8 cellular contexts compared by ENCODE assay signal in the genomic region with DNA sequence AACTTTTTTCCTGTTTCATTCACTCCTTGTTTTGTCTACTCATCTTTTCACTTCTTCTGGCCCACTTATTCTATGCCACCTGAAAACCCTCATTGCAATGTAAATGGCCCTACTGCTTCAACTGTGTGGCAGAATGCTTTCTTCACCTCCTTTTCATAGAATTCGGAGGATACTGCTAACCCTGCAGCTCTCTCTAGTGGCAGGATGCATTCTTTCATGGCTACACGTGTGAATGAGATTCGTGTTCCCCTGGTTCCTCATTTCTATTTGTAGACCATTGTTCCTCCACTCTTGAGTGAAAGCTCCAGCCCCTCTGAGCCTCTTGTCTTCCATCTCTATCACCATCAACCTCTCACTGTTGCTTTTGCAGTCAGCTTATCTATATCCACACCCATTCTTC. TPM values are rescaled to one million over a fixed set of nuclear protein-coding genes. Genes with fewer than 3 reads are reported as not detected.
DNase-seq lines count a peak whose midpoint lies in the region; ATAC-seq and TF ChIP-seq lines count a peak whose summit lies in the region.

No MANE protein-coding gene starts in this region.

- no peak overlapping the region for H3K27ac ChIP-seq in HEK293 (ENCODE audit: extremely low read depth, low read depth, low read length)
- no peak overlapping the region for H3K27ac ChIP-seq in SK-N-SH (ENCODE audit: low read depth in 2 of 2, low read length in 1 of 2)
- H3K27ac ChIP-seq in hepatocyte, result no peak overlapping the region

- TF ChIP-seq EP300 in SK-N-SH (IDR thresholded peaks at IDR 0.05; ENCODE audit: borderline replicate concordance in 1 of 2, low read depth in 1 of 2, low read length in 1 of 2), result no peak

- POLR2A ChIA-PET in HEK293 (lab: Yijun Ruan, JAX), result no interaction called here
- POLR2A ChIA-PET in SK-N-SH (lab: Yijun Ruan, JAX), result no interaction called here

- H3K4me1 ChIP-seq in HEK293 (ENCODE audit: control insufficient read depth, insufficient read depth, low read length), result no peaks in the 10 kb centered on the region
- peaks cover 0 to under 1% of the 10 kb centered on the region in 2 experiments; a peak in 2 of 4 replicates for H3K4me1 ChIP-seq in SK-N-SH (ENCODE audit: control insufficient read depth in 1 of 2, insufficient read depth in 2 of 2, low read depth in 1 of 2, low read length in 1 of 2)
- H3K4me1 ChIP-seq in hepatocyte (ENCODE audit: insufficient read depth), result peaks cover 2% of the 10 kb centered on the region

- H3K4me2 ChIP-seq in SK-N-SH, result no peak overlapping the region
- H3K4me2 ChIP-seq in hepatocyte, result no peak overlapping the region

- H2AFZ ChIP-seq in SK-N-SH (ENCODE audit: low read depth) (no peak overlapping the region), hepatocyte (no peak overlapping the region)

- H3K9ac ChIP-seq in SK-N-SH, result no peak overlapping the region

- H3K9me2 ChIP-seq in SK-N-SH, result no peaks in the 10 kb centered on the region
- no peaks in the 10 kb centered on the region for H3K9me2 ChIP-seq in hepatocyte (replicated peaks; ENCODE audit: insufficient read depth)

- peak; percentile 43; the same call in 1 of the 2 replicates for TF ChIP-seq CTCF in HEK293 (tag by site-specific recombination; IDR thresholded peaks at IDR 0.05)
- TF ChIP-seq CTCF in SK-N-SH (IDR thresholded peaks at IDR 0.05), result peak; percentile 56
- peak; percentile 40 for TF ChIP-seq CTCF in hepatocyte (IDR thresholded peaks at IDR 0.05; ENCODE audit: poor library complexity)

- H4K20me1 ChIP-seq in SK-N-SH (ENCODE audit: insufficient read depth), result no peaks in the 10 kb centered on the region
- H4K20me1 ChIP-seq in hepatocyte (ENCODE audit: insufficient read depth, poor library complexity, severe bottlenecking), result no peaks in the 10 kb centered on the region

- no peaks in the 10 kb centered on the region for H3K9me3 ChIP-seq in HEK293 (ENCODE audit: control insufficient read depth, insufficient read depth, low read depth, low read length)
- H3K9me3 ChIP-seq in SK-N-SH, result no peaks in the 10 kb centered on the region
- H3K9me3 ChIP-seq in hepatocyte (ENCODE audit: low read depth), result no peaks in the 10 kb centered on the region

- no peak for ATAC-seq in HG02678 (IDR thresholded peaks at IDR 0.05; ENCODE audit: unreplicated experiment)
- no peak for ATAC-seq in HG02938 (IDR thresholded peaks at IDR 0.05; ENCODE audit: unreplicated experiment)
- no peak for ATAC-seq in HG03108 (IDR thresholded peaks at IDR 0.05; ENCODE audit: unreplicated experiment)

- H3K79me2 ChIP-seq in SK-N-SH (ENCODE audit: insufficient read depth) (no peaks in the 10 kb centered on the region), hepatocyte (no peaks in the 10 kb centered on the region)

- no peaks in the 10 kb centered on the region for H3F3A ChIP-seq in SK-N-SH (replicated peaks; ENCODE audit: insufficient read depth)

- peak; percentile 53 for TF ChIP-seq RAD21 in SK-N-SH (IDR thresholded peaks at IDR 0.05; ENCODE audit: low read length)

- H3K27me3 ChIP-seq in SK-N-SH (ENCODE audit: insufficient read depth), result no peaks in the 10 kb centered on the region
- no peaks in the 10 kb centered on the region for H3K27me3 ChIP-seq in hepatocyte

- WGBS in SK-N-SH (ENCODE audit: low lambda C conversion rate), result 89% methylated on average over 3 of the region's 3 CpGs
- 23% methylated on average over 3 of the region's 3 CpGs for WGBS in hepatocyte (ENCODE audit: low lambda C conversion rate, missing lambda C conversion rate)

- CTCF ChIA-PET in HEK293 (lab: Yijun Ruan, JAX) (interaction anchor here (0.6 to 1.0 kb wide), 3 partner anchors 34 to 155 kb away, joined by 3 to 4 read pairs (median 3); no protein-coding TSS in a partner anchor), SK-N-SH (lab: Yijun Ruan, JAX) (no interaction called here)

- H3K4me3 ChIP-seq in HEK293 (ENCODE audit: low read depth, low read length) (no peak overlapping the region), SK-N-SH (ENCODE audit: low read depth in 2 of 2, low read length in 1 of 2) (no peak overlapping the region), hepatocyte (no peak overlapping the region)

- DNase-seq in Ammon's horn (ENCODE audit: low spot score), result peak; percentile 19
- DNase-seq in SK-N-SH, result no peak
- peak; percentile 17 for DNase-seq in hepatocyte (ENCODE audit: low spot score)
- no peak for DNase-seq in NCI-H2081 treated with DMSO at 0.1 percent for 48 hours (lab: John Stamatoyannopoulos, UW)

- H3K36me3 ChIP-seq in HEK293 (ENCODE audit: control insufficient read depth in 2 of 2, insufficient read depth in 1 of 2, low read length in 2 of 2) (no peaks in the 10 kb centered on the region), SK-N-SH (replicated peaks in 1 of 2; ENCODE audit: control insufficient read depth in 1 of 2, insufficient read depth in 2 of 2, low read length in 1 of 2) (no peaks in the 10 kb centered on the region), hepatocyte (replicated peaks; ENCODE audit: insufficient read depth, low read depth) (no peaks in the 10 kb centered on the region)

TF ChIP-seq in HEK293, 187 proteins besides CTCF, POLR2A, EP300 and RAD21:
- TF ChIP-seq ZNF654 (tag by site-specific recombination; IDR thresholded peaks at IDR 0.05; ENCODE audit: low read depth), result peak; percentile 45; the same call in 1 of the 2 replicates
- no peak for TF ChIP-seq BCL11B (tag by site-specific recombination; IDR thresholded peaks at IDR 0.05; ENCODE audit: low read depth)

TF ChIP-seq in SK-N-SH, 30 proteins besides CTCF, POLR2A, EP300 and RAD21:
- peak; percentile 49 for TF ChIP-seq SMC3 (IDR thresholded peaks at IDR 0.05; ENCODE audit: low read depth, low read length)
- no peak for TF ChIP-seq SIN3A (IDR thresholded peaks at IDR 0.05; ENCODE audit: borderline replicate concordance, low read depth, low read length)

RNA-seq across cellular contexts. Expression of gene CYP26C1, which starts 20.9 kb away (rescaled TPM):
- not detected in 2 replicates for polyA plus RNA-seq in SK-N-SH (2012; rRNA removed)
- polyA plus RNA-seq in SK-N-SH (2012; cell fraction: cytosol; rRNA removed), result not detected in 2 replicates
- polyA plus RNA-seq in SK-N-SH (2012; cell fraction: nucleus; rRNA removed), result not detected in 2 replicates
- not detected in 2 replicates for total RNA-seq in hepatocyte
- 0.06 and 0.18 TPM in 2 replicates for polyA plus RNA-seq in hepatocyte

RNA-seq across cellular contexts. Expression of gene CYP26A1, which starts 34.0 kb away (rescaled TPM):
- not detected in 2 replicates for polyA plus RNA-seq in SK-N-SH (2012; rRNA removed)
- not detected in 2 replicates for polyA plus RNA-seq in SK-N-SH (2012; cell fraction: cytosol; rRNA removed)
- 0.11 TPM in 1 of 2 replicates, not detected in the other for polyA plus RNA-seq in SK-N-SH (2012; cell fraction: nucleus; rRNA removed)
- 0.40 and 0.80 TPM in 2 replicates for total RNA-seq in hepatocyte
- polyA plus RNA-seq in hepatocyte, result 0.69 TPM in 1 of 2 replicates, not detected in the other

Comparison
In these comparisons a context has a peak if more than half of its experiments do, and no peak if none do; other contexts are left out.
1. DNase-seq: peak in Ammon's horn (single experiment) and hepatocyte (single experiment); none in SK-N-SH (single experiment) and NCI-H2081 treated with DMSO at 0.1 percent for 48 hours (single experiment).
2. Peak in every context shown above with its lines, with median percentiles within 50 percentile points of each other: CTCF ChIP-seq.